9 cellular contexts compared by ENCODE assay signal in the genomic region with DNA sequence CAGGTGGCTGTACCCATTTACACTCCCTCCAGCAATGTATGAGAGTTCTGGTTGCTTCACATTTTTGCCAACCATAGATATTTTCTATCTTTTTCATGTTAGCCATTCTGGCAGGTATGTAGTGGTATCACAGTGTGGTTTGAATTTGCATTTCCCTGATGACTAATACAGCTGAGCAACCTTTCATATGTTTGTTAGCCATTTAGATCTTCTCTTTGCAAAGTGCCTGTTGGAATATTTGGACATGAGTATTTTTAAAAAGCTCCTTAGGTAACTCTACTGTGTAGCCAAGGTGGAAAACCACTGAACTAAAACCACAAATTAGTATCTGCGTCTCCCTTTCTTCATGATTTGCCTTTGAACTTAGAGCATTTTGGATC. TPM values are rescaled to one million over a fixed set of nuclear protein-coding genes. Genes with fewer than 3 reads are reported as not detected.
A peak's percentile ranks its signal among the peaks of the same experiment; 100 is the strongest.
DNase-seq lines count a peak whose midpoint lies in the region; ATAC-seq and TF ChIP-seq lines count a peak whose summit lies in the region.
"Had no signal": no experiment of that assay in that cellular context is flagged by ENCODE, and none has a peak within 500 bp of the region (broad histone marks: within the 10 kb centered on the region; RNA-seq: fewer than 3 reads in every experiment).

No MANE protein-coding gene starts in this region.

- no peaks in the 10 kb centered on the region for H3K9me3 Mint-ChIP-seq in IgD-negative memory B cell
- H3K9me3 Mint-ChIP-seq in effector memory CD8-positive, alpha-beta T cell = peaks cover 3 to 8% of the 10 kb centered on the region in 2 donors

- POLR2A ChIA-PET in AG04450 (lab: Yijun Ruan, JAX) = interaction anchor here (0.6 to 2.6 kb wide), 7 partner anchors 11 to 71 kb away, joined by 3 to 28 read pairs (median 4); partner anchors contain the start of gene IRF1

- H3K36me3 Mint-ChIP-seq in IgD-negative memory B cell = peaks cover 9% of the 10 kb centered on the region
- H3K36me3 Mint-ChIP-seq in effector memory CD8-positive, alpha-beta T cell (ENCODE audit: insufficient read depth) = peaks cover 79% of the 10 kb centered on the region

- H3K4me1 ChIP-seq in urinary bladder (ENCODE audit: insufficient read depth) = peaks cover 2% of the 10 kb centered on the region

- H3K36me3 ChIP-seq in urinary bladder (ENCODE audit: insufficient read depth) = no peaks in the 10 kb centered on the region
- H3K36me3 ChIP-seq: cardiac muscle cell had no signal

- peak overlapping the region; percentile 95 for H3K27ac ChIP-seq in AG04450 (ENCODE audit: low read depth, low read length)
- peak overlapping the region; percentile 46 for H3K27ac ChIP-seq in urinary bladder (ENCODE audit: low read depth)
- H3K27ac ChIP-seq: cardiac muscle cell had no signal

- H3K4me3 ChIP-seq in AG04450 (ENCODE audit: low read depth, low read length) (no peak overlapping the region), urinary bladder (ENCODE audit: low read depth, low read length) (no peak overlapping the region)
- H3K4me3 ChIP-seq: cardiac muscle cell had no signal

- TF ChIP-seq CTCF in AG04450 (IDR thresholded peaks at IDR 0.05; ENCODE audit: low read depth, low read length) = no peak

- H3K4me3 Mint-ChIP-seq in IgD-negative memory B cell = peak overlapping the region; percentile 34 to 96 (median 82)
- H3K4me3 Mint-ChIP-seq in effector memory CD8-positive, alpha-beta T cell = peak overlapping the region; percentile 74 to 82

- ATAC-seq in GM19463 (IDR thresholded peaks at IDR 0.05; ENCODE audit: unreplicated experiment) (peak; percentile 46), HG02840 (IDR thresholded peaks at IDR 0.05; ENCODE audit: low FRiP score, unreplicated experiment) (no peak)
- ATAC-seq in effector memory CD8-positive, alpha-beta T cell (replicated peaks) = peak; percentile 17

- peaks cover 67 to 83% (median 81%) of the 10 kb centered on the region in 3 donors for H3K4me1 Mint-ChIP-seq in IgD-negative memory B cell
- H3K4me1 Mint-ChIP-seq in effector memory CD8-positive, alpha-beta T cell (ENCODE audit: low read depth in 2 of 2) = peaks cover 92 to 95% of the 10 kb centered on the region in 2 donors

- no peaks in the 10 kb centered on the region for H3K27me3 ChIP-seq in AG04450 (ENCODE audit: control insufficient read depth, insufficient read depth, low read length)
- H3K27me3 ChIP-seq: cardiac muscle cell had no signal

- no peak for DNase-seq in AG04450 (ENCODE audit: low read depth, low spot score)
- DNase-seq in effector memory CD8-positive, alpha-beta T cell = no peak
- no peak for DNase-seq in putamen (ENCODE audit: low spot score)
- DNase-seq in epidermal melanocyte (ENCODE audit: insufficient read length, low spot score) = no peak

- H3K9me3 ChIP-seq in AG04450 (ENCODE audit: control insufficient read depth, insufficient read depth, low read length) = no peaks in the 10 kb centered on the region

- H3K27ac Mint-ChIP-seq in IgD-negative memory B cell = peak overlapping the region; percentile 95 to 99 (median 97)
- H3K27ac Mint-ChIP-seq in effector memory CD8-positive, alpha-beta T cell = peak overlapping the region; percentile 99

- H3K27me3 Mint-ChIP-seq in IgD-negative memory B cell = no peaks in the 10 kb centered on the region
- H3K27me3 Mint-ChIP-seq in effector memory CD8-positive, alpha-beta T cell = no peaks in the 10 kb centered on the region

- CTCF ChIA-PET in AG04450 (lab: Charles Lee) = interaction anchor here (1.2 kb wide), 1 partner anchor 35 kb away, joined by 3 read pairs; no protein-coding TSS in a partner anchor

- 86% methylated on average over 1 of the region's 1 CpG for WGBS in urinary bladder

RNA-seq across cellular contexts. Expression of gene IRF1, which starts 31.9 kb away (rescaled TPM):
- polyA plus RNA-seq in AG04450 (2011; rRNA removed) (22.6 and 30.0 TPM in 2 replicates), IgD-negative memory B cell (207 TPM), urinary bladder (26.0 TPM)
- polyA minus RNA-seq in AG04450 (2011; rRNA and poly(A)+ RNA removed) = 47.8 and 59.2 TPM in 2 replicates
- 16.4 TPM for total RNA-seq in urinary bladder
